ENCODE assay signal across 22 cellular contexts in genomic region chr2:233831861-233832260, GRCh38. TPM values are rescaled to one million over a fixed set of nuclear protein-coding genes. Genes with fewer than 3 reads are reported as not detected.
"Had no signal": no experiment of that assay in that cellular context is flagged by ENCODE, and none has a peak within 500 bp of the region (broad histone marks: within the 10 kb centered on the region; RNA-seq: fewer than 3 reads in every experiment).

No MANE protein-coding gene starts in this region.

- H3K27ac ChIP-seq: dorsolateral prefrontal cortex, esophagus muscularis mucosa, neutrophil, psoas muscle, suprapubic skin, upper lobe of left lung had no signal

- H3K4me1 ChIP-seq: psoas muscle, upper lobe of left lung had no signal

- H3K9me3 Mint-ChIP-seq: activated naive CD4-positive, alpha-beta T cell treated with anti-CD3 and anti-CD28 coated beads, Interleukin-2, amount 50 U/mL, for 24 hours; immature natural killer cell; T-helper 2 cell treated with Interferon-gamma antibody and Interleukin-4, amounts not matched to agents 5 μg/mL and 100 μg/mL, for 36 hours had no signal

- H3K36me3 ChIP-seq: esophagus muscularis mucosa, suprapubic skin, upper lobe of left lung had no signal

- H3K27me3 Mint-ChIP-seq: activated naive CD4-positive, alpha-beta T cell treated with anti-CD3 and anti-CD28 coated beads, Interleukin-2, amount 50 U/mL, for 24 hours had no signal

- H3K4me3 ChIP-seq: dorsolateral prefrontal cortex, esophagus muscularis mucosa, psoas muscle, suprapubic skin, upper lobe of left lung had no signal

- H3K36me3 Mint-ChIP-seq: activated naive CD4-positive, alpha-beta T cell treated with anti-CD3 and anti-CD28 coated beads, Interleukin-2, amount 50 U/mL, for 24 hours; immature natural killer cell had no signal

- H3K27ac Mint-ChIP-seq: activated naive CD4-positive, alpha-beta T cell treated with anti-CD3 and anti-CD28 coated beads, Interleukin-2, amount 50 U/mL, for 24 hours; immature natural killer cell; naive thymus-derived CD4-positive, alpha-beta T cell; T-helper 2 cell treated with Interferon-gamma antibody and Interleukin-4, amounts not matched to agents 5 μg/mL and 100 μg/mL, for 36 hours had no signal

- H3K9me3 ChIP-seq: esophagus muscularis mucosa, neutrophil, psoas muscle, suprapubic skin, upper lobe of left lung had no signal

- DNase-seq: activated CD4-positive, alpha-beta T cell treated with anti-CD3 and anti-CD28 coated beads for 1 hour; activated CD4-positive, alpha-beta T cell treated with anti-CD3 and anti-CD28 coated beads, Interleukin-2, amount 50 U/mL, for 48 hours; immature natural killer cell; left colon; naive thymus-derived CD4-positive, alpha-beta T cell; psoas muscle; stimulated activated CD4-positive, alpha-beta T cell treated with anti-CD3 and anti-CD28 coated beads, Interleukin-12 subunit alpha, Interleukin-12 subunit beta, amount 100 ng/mL, for 4 hours; stimulated activated naive CD8-positive, alpha-beta T cell treated with anti-CD3 and anti-CD28 coated beads, Interleukin-15, Interleukin-2, amounts not matched to agents 100 U/mL and 50 U/mL, for 24 hours; SW 1271; upper lobe of left lung had no signal

- H3K4me3 Mint-ChIP-seq: activated naive CD4-positive, alpha-beta T cell treated with anti-CD3 and anti-CD28 coated beads, Interleukin-2, amount 50 U/mL, for 24 hours; brain; immature natural killer cell; naive thymus-derived CD4-positive, alpha-beta T cell; T-helper 2 cell treated with Interferon-gamma antibody and Interleukin-4, amounts not matched to agents 5 μg/mL and 100 μg/mL, for 36 hours had no signal

- H3K4me1 Mint-ChIP-seq: activated naive CD4-positive, alpha-beta T cell treated with anti-CD3 and anti-CD28 coated beads, Interleukin-2, amount 50 U/mL, for 24 hours; immature natural killer cell had no signal

- H3K27me3 ChIP-seq: dorsolateral prefrontal cortex, neutrophil, upper lobe of left lung had no signal

RNA-seq across cellular contexts. Expression of gene HJURP, which starts 22.5 kb away (rescaled TPM):
- total RNA-seq: psoas muscle had no signal

RNA-seq across cellular contexts. Expression of gene MROH2A, which starts 53.7 kb away (rescaled TPM):
- total RNA-seq: cerebellum; esophagus muscularis mucosa; fibroblast of villous mesenchyme; lung microvascular endothelial cell; mononuclear cell; naive thymus-derived CD4-positive, alpha-beta T cell; psoas muscle; sciatic nerve; suprapubic skin; upper lobe of left lung had no signal
- polyA plus RNA-seq: immature natural killer cell; naive thymus-derived CD4-positive, alpha-beta T cell; psoas muscle had no signal
